2 cellular contexts compared by ENCODE assay signal in genomic region chr7:66653719-66654274, GRCh38.
TF ChIP-seq lines count a peak whose summit lies in the region.

No MANE protein-coding gene starts in this region.

TF ChIP-seq in HEK293, 187 proteins besides CTCF, POLR2A, EP300 and RAD21 (continued from another document):
- peak; percentile 49; the same call in 1 of the 2 replicates for TF ChIP-seq IKZF3 (tag by site-specific recombination; IDR thresholded peaks at IDR 0.05)
- peak; percentile 79 for TF ChIP-seq GLIS1 (tag by site-specific recombination; IDR thresholded peaks at IDR 0.05)
- peak; percentile 59; the same call in 1 of the 2 replicates for TF ChIP-seq ZBTB1 (tag by site-specific recombination; IDR thresholded peaks at IDR 0.05)
TF ChIP-seq in HEK293: peak in this region for 4; not testable (repeated sequence) for 183.

TF ChIP-seq in neural cell, 6 proteins besides CTCF, POLR2A, EP300 and RAD21 (continued from another document):
- TF ChIP-seq REST (IDR thresholded peaks at IDR 0.05; ENCODE audit: borderline replicate concordance), result peak; percentile 76
TF ChIP-seq in neural cell: peak in this region for 2; not testable (repeated sequence) for 4.
